ENCODE assay signal across 12 cellular contexts in the genomic region with DNA sequence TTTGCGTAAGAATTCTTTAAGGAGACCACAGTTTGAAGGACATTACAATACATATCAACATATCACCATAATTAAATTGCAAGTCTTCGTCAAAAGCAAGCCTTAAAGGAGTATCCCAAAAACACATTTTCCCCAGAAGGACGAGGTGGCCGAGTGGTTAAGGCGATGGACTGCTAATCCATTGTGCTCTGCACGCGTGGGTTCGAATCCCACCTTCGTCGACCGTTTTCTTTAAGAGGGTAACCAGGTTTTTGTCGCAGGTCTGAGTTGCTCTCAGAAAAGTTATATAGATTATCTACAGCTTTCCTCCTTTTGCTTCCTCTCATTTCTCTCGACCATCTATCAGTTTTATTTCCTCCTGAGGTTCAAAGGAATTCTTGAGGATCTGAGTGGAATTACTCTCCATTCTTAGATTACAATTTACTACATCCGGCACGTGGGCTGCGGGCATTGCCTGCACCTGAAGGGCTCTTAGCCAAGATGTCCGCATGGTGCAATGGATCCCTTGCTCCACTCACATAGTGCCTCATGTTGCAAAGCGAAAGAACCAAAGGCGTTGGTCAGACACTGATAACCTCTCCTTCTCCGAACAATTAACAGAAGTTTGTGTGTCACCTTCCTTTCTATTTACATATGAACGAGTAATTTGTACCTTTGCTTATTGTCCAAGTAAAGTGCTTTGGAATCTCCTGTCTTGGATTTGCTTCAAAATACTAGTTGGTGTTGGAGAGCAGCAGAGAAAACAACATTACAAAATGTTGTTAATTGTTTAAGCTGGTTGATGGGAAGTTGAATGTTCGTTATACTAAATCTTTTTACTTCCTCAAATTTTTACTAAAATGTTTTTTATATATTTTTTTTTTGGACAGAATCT. TPM values are rescaled to one million over a fixed set of nuclear protein-coding genes. Genes with fewer than 3 reads are reported as not detected.
A peak's percentile ranks its signal among the peaks of the same experiment; 100 is the strongest.
DNase-seq lines count a peak whose midpoint lies in the region; ATAC-seq and TF ChIP-seq lines count a peak whose summit lies in the region.
"Had no signal": no experiment of that assay in that cellular context is flagged by ENCODE, and none has a peak within 500 bp of the region (broad histone marks: within the 10 kb centered on the region; RNA-seq: fewer than 3 reads in every experiment).

No MANE protein-coding gene starts in this region.

- no peaks in the 10 kb centered on the region for H3K9me3 ChIP-seq in skeletal muscle satellite cell (replicated peaks; ENCODE audit: low read length)
- H3K9me3 ChIP-seq: uterus had no signal

- no peaks in the 10 kb centered on the region for H3K36me3 ChIP-seq in skeletal muscle satellite cell (ENCODE audit: insufficient read depth, low read length)
- H3K36me3 ChIP-seq: uterus had no signal

- H3K4me2 ChIP-seq in skeletal muscle satellite cell (ENCODE audit: low read length): peak overlapping the region; percentile 86

- no peak overlapping the region for H3K9ac ChIP-seq in skeletal muscle satellite cell (ENCODE audit: low read depth, low read length)

- peak overlapping the region; percentile 20 for H3K4me3 Mint-ChIP-seq in activated T-cell treated with anti-CD3 and anti-CD28 coated beads, Interleukin-2, amount 50 U/mL, for 24 hours

- peaks cover 36% of the 10 kb centered on the region for H3K9me3 Mint-ChIP-seq in activated T-cell treated with anti-CD3 and anti-CD28 coated beads, Interleukin-2, amount 50 U/mL, for 24 hours

- no peak for DNase-seq in activated T-cell treated with anti-CD3 and anti-CD28 coated beads, Interleukin-2, amount 50 U/mL, for 24 hours
- no peak for DNase-seq in activated T-cell treated with anti-CD3 and anti-CD28 coated beads, Interleukin-2, amount 50 U/mL, for 1 hour
- DNase-seq in NCI-H446 treated with DMSO at 0.1 percent for 48 hours (lab: John Stamatoyannopoulos, UW) (peak; percentile 45), choroid plexus epithelial cell (ENCODE audit: low read depth) (peak; percentile 61), amniotic stem cell (lab: John Stamatoyannopoulos, UW) (no peak), Right ventricle myocardium superior (no peak)
- DNase-seq: DMS153, uterus had no signal

- intact Hi-C loops in Right ventricle myocardium superior (cut with DNase I): no loop called here

- peaks cover 7% of the 10 kb centered on the region for H3K4me1 Mint-ChIP-seq in activated T-cell treated with anti-CD3 and anti-CD28 coated beads, Interleukin-2, amount 50 U/mL, for 24 hours (ENCODE audit: low read depth)

- TF ChIP-seq CTCF in choroid plexus epithelial cell (conservative IDR thresholded peaks at IDR 0.05; ENCODE audit: low read depth, low read length): no peak

- ATAC-seq in GM21423 (IDR thresholded peaks at IDR 0.05; ENCODE audit: unreplicated experiment): no peak
- no peak for ATAC-seq in Right ventricle myocardium superior (ENCODE audit: poor library complexity)

- H3K4me3 ChIP-seq in choroid plexus epithelial cell (ENCODE audit: low read depth, low read length) (peak overlapping the region; percentile 38), skeletal muscle satellite cell (ENCODE audit: low read length) (peak overlapping the region; percentile 17)
- H3K4me3 ChIP-seq: uterus had no signal

- no peaks in the 10 kb centered on the region for H3K36me3 Mint-ChIP-seq in activated T-cell treated with anti-CD3 and anti-CD28 coated beads, Interleukin-2, amount 50 U/mL, for 24 hours (ENCODE audit: low read depth)

- peak overlapping the region; percentile 77 for H3K27ac Mint-ChIP-seq in activated T-cell treated with anti-CD3 and anti-CD28 coated beads, Interleukin-2, amount 50 U/mL, for 24 hours

- peaks cover 9% of the 10 kb centered on the region for H3K27me3 ChIP-seq in skeletal muscle satellite cell (ENCODE audit: control insufficient read depth, insufficient read depth, low read length)

- no peaks in the 10 kb centered on the region for H3K4me1 ChIP-seq in skeletal muscle satellite cell (ENCODE audit: control insufficient read depth, insufficient read depth, low read length)
- H3K4me1 ChIP-seq: uterus had no signal

- H3K27me3 Mint-ChIP-seq in activated T-cell treated with anti-CD3 and anti-CD28 coated beads, Interleukin-2, amount 50 U/mL, for 24 hours: peaks cover 85% of the 10 kb centered on the region

RNA-seq across cellular contexts. Expression of gene POM121L2, which starts 14.0 kb away (rescaled TPM):
- not detected in 2 replicates for total RNA-seq in skeletal muscle satellite cell (2012; rRNA removed)
- not detected for total RNA-seq in Right ventricle myocardium superior
- total RNA-seq: dermis microvascular lymphatic vessel endothelial cell, pulmonary artery endothelial cell, uterus had no signal

RNA-seq across cellular contexts. Expression of gene PRSS16, which starts 50.6 kb away (rescaled TPM):
- 0.76 TPM in 1 of 2 replicates, not detected in the other for total RNA-seq in skeletal muscle satellite cell (2012; rRNA removed)
- not detected for total RNA-seq in Right ventricle myocardium superior
- total RNA-seq: dermis microvascular lymphatic vessel endothelial cell, pulmonary artery endothelial cell had no signal

Comparison
In these comparisons a context has a peak if more than half of its experiments do, and no peak if none do; other contexts are left out.
1. DNase-seq: peak in NCI-H446 treated with DMSO at 0.1 percent for 48 hours (single experiment) and choroid plexus epithelial cell (single experiment); none in activated T-cell treated with anti-CD3 and anti-CD28 coated beads, Interleukin-2, amount 50 U/mL, for 24 hours (single experiment), activated T-cell treated with anti-CD3 and anti-CD28 coated beads, Interleukin-2, amount 50 U/mL, for 1 hour (single experiment), amniotic stem cell (single experiment) and Right ventricle myocardium superior (single experiment).